ENCODE assay signal across 19 cellular contexts in the genomic region with DNA sequence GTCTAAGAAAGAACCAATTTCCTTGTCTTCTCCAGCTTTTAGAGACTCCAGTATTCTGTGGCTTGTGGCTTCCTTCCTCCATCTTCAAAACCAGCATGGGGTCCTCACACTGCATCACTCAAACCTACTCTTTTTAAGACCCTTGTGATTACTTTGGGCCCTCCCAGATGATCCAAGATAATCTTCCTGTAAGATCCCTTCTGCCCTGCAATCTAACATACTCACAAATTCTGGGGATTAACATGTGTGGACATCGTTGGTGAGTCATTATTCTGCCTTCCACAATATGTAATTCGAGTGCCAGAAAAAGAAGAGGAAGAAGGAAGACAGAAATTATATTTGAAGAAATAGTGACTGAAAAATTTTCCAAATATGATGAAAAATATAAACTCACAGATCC. TPM values are rescaled to one million over a fixed set of nuclear protein-coding genes. Genes with fewer than 3 reads are reported as not detected.
DNase-seq lines count a peak whose midpoint lies in the region; TF ChIP-seq lines count a peak whose summit lies in the region.
"Had no signal": no experiment of that assay in that cellular context is flagged by ENCODE, and none has a peak within 500 bp of the region (broad histone marks: within the 10 kb centered on the region; RNA-seq: fewer than 3 reads in every experiment).

No MANE protein-coding gene starts in this region.

- H3K27ac ChIP-seq in GM23248, result no peak overlapping the region
- H3K27ac ChIP-seq: esophagus squamous epithelium, upper lobe of right lung had no signal

- in situ Hi-C loops in GM23248 (cut with MboI), result no loop called here
- in situ Hi-C loops in astrocyte of the spinal cord (cut with HindIII; ENCODE audit: low sequenced_read_pairs), result no loop called here

- no peak overlapping the region for H2AFZ ChIP-seq in GM23248

- H3K36me3 ChIP-seq in GM23248 (ENCODE audit: low read depth), result no peaks in the 10 kb centered on the region
- H3K36me3 ChIP-seq: esophagus squamous epithelium, upper lobe of right lung had no signal

- H4K20me1 ChIP-seq in GM23248 (ENCODE audit: insufficient read depth), result no peaks in the 10 kb centered on the region

- TF ChIP-seq CTCF in NB4 (IDR thresholded peaks at IDR 0.05; ENCODE audit: low read depth, low read length), result no peak
- no peak for TF ChIP-seq CTCF in astrocyte of the spinal cord (IDR thresholded peaks at IDR 0.05; ENCODE audit: low read depth, low read length)

- H3K4me2 ChIP-seq in GM23248 (ENCODE audit: unreplicated experiment), result no peak overlapping the region

- H3K9me3 ChIP-seq in GM23248 (ENCODE audit: low read depth), result no peaks in the 10 kb centered on the region
- H3K9me3 ChIP-seq: esophagus squamous epithelium, upper lobe of right lung had no signal

- H3K79me2 ChIP-seq in GM23248 (ENCODE audit: insufficient read depth), result no peaks in the 10 kb centered on the region

- intact Hi-C loops in activated T-helper 2 cell treated with anti-CD3 and anti-CD28 coated beads, Interferon-gamma antibody, Interleukin-2, Interleukin-4, amounts not matched to agents 10 μg/mL and 5 μg/mL and 100 μg/mL, durations not matched to agents 14 hours and 24 hours and 36 hours (cut with micrococcal nuclease), result no loop called here

- H3K27me3 ChIP-seq in GM23248 (replicated peaks; ENCODE audit: insufficient read depth), result peaks cover 9% of the 10 kb centered on the region; the same call in 1 of the 2 replicates
- H3K27me3 ChIP-seq: upper lobe of right lung had no signal

- H3K4me1 ChIP-seq in GM23248 (ENCODE audit: insufficient read depth), result no peaks in the 10 kb centered on the region
- H3K4me1 ChIP-seq: esophagus squamous epithelium, upper lobe of right lung had no signal

- H3F3A ChIP-seq in GM23248 (ENCODE audit: insufficient read depth), result no peaks in the 10 kb centered on the region

- DNase-seq in GM23248 (peak; percentile 50), NB4 (ENCODE audit: low read depth) (peak; percentile 24), astrocyte of the spinal cord (ENCODE audit: low read depth, low spot score) (peak; percentile 1), non-pigmented ciliary epithelial cell (ENCODE audit: low read depth) (peak; percentile 15), H4 (ENCODE audit: low spot score) (no peak)
- DNase-seq in activated T-helper 2 cell treated with anti-CD3 and anti-CD28 coated beads, Interferon-gamma antibody, Interleukin-2, Interleukin-4, amounts not matched to agents 10 μg/mL and 5 μg/mL and 100 μg/mL, durations not matched to agents 14 hours and 24 hours and 36 hours (ENCODE audit: low spot score), result no peak
- DNase-seq in activated effector memory CD4-positive, alpha-beta T cell treated with Interleukin-2 at 50 U/mL for 16 hours, result no peak
- DNase-seq: activated CD4-positive, alpha-beta T cell treated with anti-CD3 and anti-CD28 coated beads, Interleukin-2, amount 50 U/mL, for 1 hour; activated T-cell treated with anti-CD3 and anti-CD28 coated beads, Interleukin-2, amount 50 U/mL, for 24 hours; dermis blood vessel endothelial cell; esophagus squamous epithelium; GOT3; mesenchymal stem cell; NCI-H146; NCI-H510A treated with DMSO at 0.1 percent for 48 hours; upper lobe of right lung had no signal

- no peak overlapping the region for H3K9ac ChIP-seq in GM23248

- H3K9me3 Mint-ChIP-seq in activated T-helper 2 cell treated with anti-CD3 and anti-CD28 coated beads, Interferon-gamma antibody, Interleukin-2, Interleukin-4, amounts not matched to agents 10 μg/mL and 5 μg/mL and 100 μg/mL, durations not matched to agents 14 hours and 24 hours and 36 hours, result no peaks in the 10 kb centered on the region
- H3K9me3 Mint-ChIP-seq: stimulated activated effector memory CD8-positive, alpha-beta T cell treated with anti-CD3 and anti-CD28 coated beads, Interleukin-12 subunit alpha, Interleukin-12 subunit beta, amount 100 ng/mL, for 72 hours; T-helper 2 cell treated with Interferon-gamma antibody and Interleukin-4, amounts not matched to agents 5 μg/mL and 100 μg/mL, for 36 hours had no signal

- WGBS in GM23248 (ENCODE audit: low coverage in 1 of 2, low lambda C conversion rate in 2 of 2, missing lambda C conversion rate in 2 of 2), 2 experiments, result 20 to 27% methylated on average over 2 of the region's 2 CpGs

- H3K36me3 Mint-ChIP-seq in activated T-helper 2 cell treated with anti-CD3 and anti-CD28 coated beads, Interferon-gamma antibody, Interleukin-2, Interleukin-4, amounts not matched to agents 10 μg/mL and 5 μg/mL and 100 μg/mL, durations not matched to agents 14 hours and 24 hours and 36 hours (ENCODE audit: low read depth), result no peaks in the 10 kb centered on the region

- no peak overlapping the region for H3K27ac Mint-ChIP-seq in activated T-helper 2 cell treated with anti-CD3 and anti-CD28 coated beads, Interferon-gamma antibody, Interleukin-2, Interleukin-4, amounts not matched to agents 10 μg/mL and 5 μg/mL and 100 μg/mL, durations not matched to agents 14 hours and 24 hours and 36 hours
- H3K27ac Mint-ChIP-seq: activated T-cell treated with anti-CD3 and anti-CD28 coated beads, Interleukin-2, amount 50 U/mL, for 24 hours; IgD-negative memory B cell; stimulated activated effector memory CD8-positive, alpha-beta T cell treated with anti-CD3 and anti-CD28 coated beads, Interleukin-12 subunit alpha, Interleukin-12 subunit beta, amount 100 ng/mL, for 72 hours; T-helper 2 cell treated with Interferon-gamma antibody and Interleukin-4, amounts not matched to agents 5 μg/mL and 100 μg/mL, for 36 hours had no signal

- no peak overlapping the region for H3K4me3 Mint-ChIP-seq in activated T-helper 2 cell treated with anti-CD3 and anti-CD28 coated beads, Interferon-gamma antibody, Interleukin-2, Interleukin-4, amounts not matched to agents 10 μg/mL and 5 μg/mL and 100 μg/mL, durations not matched to agents 14 hours and 24 hours and 36 hours (ENCODE audit: low read depth)
- H3K4me3 Mint-ChIP-seq: activated T-cell treated with anti-CD3 and anti-CD28 coated beads, Interleukin-2, amount 50 U/mL, for 24 hours; IgD-negative memory B cell; stimulated activated effector memory CD8-positive, alpha-beta T cell treated with anti-CD3 and anti-CD28 coated beads, Interleukin-12 subunit alpha, Interleukin-12 subunit beta, amount 100 ng/mL, for 72 hours; T-helper 2 cell treated with Interferon-gamma antibody and Interleukin-4, amounts not matched to agents 5 μg/mL and 100 μg/mL, for 36 hours had no signal

- H3K9me2 ChIP-seq in GM23248 (ENCODE audit: insufficient read depth), result no peaks in the 10 kb centered on the region

- TF ChIP-seq POLR2A in NB4 (IDR thresholded peaks at IDR 0.05; ENCODE audit: extremely low read depth, insufficient read length), result no peak

- H3K27me3 Mint-ChIP-seq in activated T-helper 2 cell treated with anti-CD3 and anti-CD28 coated beads, Interferon-gamma antibody, Interleukin-2, Interleukin-4, amounts not matched to agents 10 μg/mL and 5 μg/mL and 100 μg/mL, durations not matched to agents 14 hours and 24 hours and 36 hours (ENCODE audit: low read depth), result peaks cover 4% of the 10 kb centered on the region
- H3K27me3 Mint-ChIP-seq: IgD-negative memory B cell had no signal

- H3K4me3 ChIP-seq in GM23248 (no peak overlapping the region), NB4 (ENCODE audit: low read depth, low read length) (no peak overlapping the region), astrocyte of the spinal cord (ENCODE audit: low read depth, low read length) (no peak overlapping the region)
- H3K4me3 ChIP-seq: esophagus squamous epithelium, upper lobe of right lung had no signal

- no peaks in the 10 kb centered on the region for H3K4me1 Mint-ChIP-seq in activated T-helper 2 cell treated with anti-CD3 and anti-CD28 coated beads, Interferon-gamma antibody, Interleukin-2, Interleukin-4, amounts not matched to agents 10 μg/mL and 5 μg/mL and 100 μg/mL, durations not matched to agents 14 hours and 24 hours and 36 hours (ENCODE audit: low read depth)
- H3K4me1 Mint-ChIP-seq: IgD-negative memory B cell; stimulated activated effector memory CD8-positive, alpha-beta T cell treated with anti-CD3 and anti-CD28 coated beads, Interleukin-12 subunit alpha, Interleukin-12 subunit beta, amount 100 ng/mL, for 72 hours had no signal

RNA-seq across cellular contexts. Expression of gene BEND4, which starts 47.9 kb away (rescaled TPM):
- not detected in 2 replicates for total RNA-seq in GM23248 (2014; rRNA removed; shearing (Covaris generic))
- polyA plus RNA-seq in GM23248 (2016; fragmentation: Nextera tagmentation; extraction: Ambion mirVana), result not detected in 2 replicates
- total RNA-seq in H4 (2014; rRNA removed; shearing (Covaris generic)), result not detected in 2 replicates
- 0.11 and 0.21 TPM in 2 replicates for total RNA-seq in activated T-helper 2 cell treated with anti-CD3 and anti-CD28 coated beads, Interferon-gamma antibody, Interleukin-2, Interleukin-4, amounts not matched to agents 10 μg/mL and 5 μg/mL and 100 μg/mL, durations not matched to agents 14 hours and 24 hours and 36 hours

Comparison
In these comparisons a context has a peak if more than half of its experiments do, and no peak if none do; other contexts are left out.
1. DNase-seq: peak in GM23248 (single experiment), NB4 (single experiment), astrocyte of the spinal cord (single experiment) and non-pigmented ciliary epithelial cell (single experiment); none in H4 (single experiment), activated T-helper 2 cell treated with anti-CD3 and anti-CD28 coated beads, Interferon-gamma antibody, Interleukin-2, Interleukin-4, amounts not matched to agents 10 μg/mL and 5 μg/mL and 100 μg/mL, durations not matched to agents 14 hours and 24 hours and 36 hours (single experiment) and activated effector memory CD4-positive, alpha-beta T cell treated with Interleukin-2 at 50 U/mL for 16 hours (single experiment).